ENCODE assay signal across 8 cellular contexts in genomic region chr17:82698065-82698973, GRCh38. TPM values are rescaled to one million over a fixed set of nuclear protein-coding genes. Genes with fewer than 3 reads are reported as not detected.
A peak's percentile ranks its signal among the peaks of the same experiment; 100 is the strongest.
DNase-seq lines count a peak whose midpoint lies in the region; ATAC-seq and TF ChIP-seq lines count a peak whose summit lies in the region.

A gene with protein sequence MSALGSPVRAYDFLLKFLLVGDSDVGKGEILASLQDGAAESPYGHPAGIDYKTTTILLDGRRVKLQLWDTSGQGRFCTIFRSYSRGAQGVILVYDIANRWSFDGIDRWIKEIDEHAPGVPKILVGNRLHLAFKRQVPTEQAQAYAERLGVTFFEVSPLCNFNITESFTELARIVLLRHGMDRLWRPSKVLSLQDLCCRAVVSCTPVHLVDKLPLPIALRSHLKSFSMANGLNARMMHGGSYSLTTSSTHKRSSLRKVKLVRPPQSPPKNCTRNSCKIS (minus strand): TSS chr17:82698698. CDS start chr17:82698596, 102 bp downstream.

- ATAC-seq in GM18499 (IDR thresholded peaks at IDR 0.05; ENCODE audit: insufficient read depth, unreplicated experiment) (peak; percentile 80), HG02884 (IDR thresholded peaks at IDR 0.05; ENCODE audit: unreplicated experiment) (peak; percentile 96), upper lobe of right lung (peak; percentile 98)

- peaks cover 32% of the 10 kb centered on the region for H3K27me3 Mint-ChIP-seq in progenitor cell of endocrine pancreas

- H3K27ac Mint-ChIP-seq in progenitor cell of endocrine pancreas, result peak within 1 kb of the TSS; percentile 71

- H3K4me3 Mint-ChIP-seq in progenitor cell of endocrine pancreas (ENCODE audit: low read depth), result peak within 1 kb of the TSS; percentile 84

- peak within 1 kb of the TSS; percentile 71 to 99 for H3K4me3 ChIP-seq in ascending aorta
- peak within 1 kb of the TSS; percentile 74 to 90 for H3K4me3 ChIP-seq in right atrium auricular region
- H3K4me3 ChIP-seq in upper lobe of right lung, result peak within 1 kb of the TSS; percentile 78

- peaks cover 14% of the 10 kb centered on the region for H3K36me3 Mint-ChIP-seq in progenitor cell of endocrine pancreas (ENCODE audit: insufficient read depth)

- peaks cover 0 to 7% of the 10 kb centered on the region in 2 donors for H3K9me3 ChIP-seq in ascending aorta
- H3K9me3 ChIP-seq in right atrium auricular region, result peaks cover 3 to 10% of the 10 kb centered on the region in 2 donors
- H3K9me3 ChIP-seq in upper lobe of right lung, result no peaks in the 10 kb centered on the region

- no peak for TF ChIP-seq CTCF in ascending aorta (IDR thresholded peaks at IDR 0.05)
- no peak for TF ChIP-seq CTCF in right atrium auricular region (IDR thresholded peaks at IDR 0.05)
- no peak for TF ChIP-seq CTCF in progenitor cell of endocrine pancreas (IDR thresholded peaks at IDR 0.05; ENCODE audit: unreplicated experiment)
- no peak for TF ChIP-seq CTCF in upper lobe of right lung (IDR thresholded peaks at IDR 0.05)

- H3K9me3 Mint-ChIP-seq in progenitor cell of endocrine pancreas (ENCODE audit: low read depth), result peaks cover 7% of the 10 kb centered on the region

- H3K4me1 ChIP-seq in ascending aorta, result peaks cover 10 to 11% of the 10 kb centered on the region in 2 donors
- H3K4me1 ChIP-seq in right atrium auricular region, result peaks cover 0 to 20% of the 10 kb centered on the region in 2 donors
- peaks cover 13% of the 10 kb centered on the region for H3K4me1 ChIP-seq in upper lobe of right lung

- intact Hi-C loops in ascending aorta (cut with DNase I) (loop anchor here (1.0 to 2.0 kb wide), 4 partner anchors 18 to 54 kb away; partner anchors contain the start of genes FN3KRP, TBCD and WDR45B), upper lobe of right lung (cut with DNase I) (no loop called here)

- H3K27ac ChIP-seq in ascending aorta (peak within 1 kb of the TSS in 1 of 2 donors; percentile 65), right atrium auricular region (peak within 1 kb of the TSS; percentile 51 to 66), upper lobe of right lung (peak within 1 kb of the TSS; percentile 47)

- H3K4me1 Mint-ChIP-seq in progenitor cell of endocrine pancreas (ENCODE audit: low read depth), result peaks cover 2% of the 10 kb centered on the region

- H3K27me3 ChIP-seq in ascending aorta (no peaks in the 10 kb centered on the region), right atrium auricular region (no peaks in the 10 kb centered on the region), upper lobe of right lung (no peaks in the 10 kb centered on the region)

- DNase-seq in NCI-H146 treated with DMSO at 0.1 percent for 48 hours (lab: John Stamatoyannopoulos, UW; ENCODE audit: unreplicated experiment) (peak; percentile 95), T-helper 2 cell (peak; percentile 97 to 99 (median 99)), ascending aorta (ENCODE audit: low spot score in 2 of 2) (peak; percentile 98 to 100), right atrium auricular region (ENCODE audit: low spot score) (peak; percentile 99), progenitor cell of endocrine pancreas (ENCODE audit: low spot score, unreplicated experiment) (peak; percentile 99), upper lobe of right lung (peak; percentile 100)

- H3K36me3 ChIP-seq in ascending aorta (no peaks in the 10 kb centered on the region), right atrium auricular region (no peaks in the 10 kb centered on the region), upper lobe of right lung (no peaks in the 10 kb centered on the region)

RNA-seq across cellular contexts. Expression of the gene that starts here (rescaled TPM):
- total RNA-seq in ascending aorta (9.4 TPM), right atrium auricular region (10 to 100 TPM; 10.2 to 20.8 TPM), progenitor cell of endocrine pancreas (13.3 and 14.3 TPM in 2 replicates), upper lobe of right lung (11.5 TPM)
